1 cellular context compared by ENCODE assay signal in the genomic region with DNA sequence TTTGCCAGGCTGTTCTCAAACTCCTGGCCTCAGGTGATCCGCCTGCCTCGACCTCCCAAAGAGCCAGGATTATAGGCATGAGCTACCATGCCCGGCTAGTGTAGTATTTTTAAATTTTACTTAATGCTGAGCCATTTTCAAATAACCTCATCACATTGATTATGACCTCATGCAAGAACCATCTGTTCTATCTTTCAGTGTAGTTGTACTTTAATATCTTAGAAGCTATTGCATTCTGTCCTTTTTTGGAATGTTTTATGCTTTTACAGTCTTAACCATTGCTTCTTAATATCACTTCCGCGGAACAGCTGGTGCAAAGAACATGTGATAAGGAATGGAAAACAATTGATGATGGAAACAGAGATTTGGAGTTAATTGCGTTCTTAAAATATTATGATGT.
A peak's percentile ranks its signal among the peaks of the same experiment; 100 is the strongest.
TF ChIP-seq lines count a peak whose summit lies in the region.

No MANE protein-coding gene starts in this region.

TF ChIP-seq in endothelial cell of umbilical vein, 7 proteins besides CTCF, POLR2A, EP300 and RAD21:
- TF ChIP-seq EZH2 (IDR thresholded peaks at IDR 0.05; ENCODE audit: borderline replicate concordance, low read depth, low read length, severe bottlenecking), result no peak
- peak; percentile 33 for TF ChIP-seq JUN (IDR thresholded peaks at IDR 0.05; ENCODE audit: borderline replicate concordance, insufficient read depth, insufficient read length, low read depth)
